Comparison of ENCODE assay signal across 1 cellular context in genomic region chr6:30725713-30726505, GRCh38.
TF ChIP-seq lines count a peak whose summit lies in the region.

No MANE protein-coding gene starts in this region.

TF ChIP-seq in K562, 482 proteins besides CTCF, POLR2A, EP300 and RAD21 (continued from another document and continues in another):
- peak; percentile 15; the same call in 1 of the 2 replicates for TF ChIP-seq TFE3 (CRISPR knock-in tag; IDR thresholded peaks at IDR 0.05)
- TF ChIP-seq HNRNPK (IDR thresholded peaks at IDR 0.05; ENCODE audit: low read depth, low read length, poor library complexity, severe bottlenecking) = no peak
- no peak for TF ChIP-seq PHF8 (IDR thresholded peaks at IDR 0.05; ENCODE audit: borderline replicate concordance, low read length)
- no peak for TF ChIP-seq PHB2 (IDR thresholded peaks at IDR 0.05; ENCODE audit: low read depth)
- 0 out of 2 replicates have a peak, but pooled peaks have one; percentile 6 for TF ChIP-seq CREB1 (IDR thresholded peaks at IDR 0.05)
- TF ChIP-seq CREB1 (CRISPR knock-in tag; IDR thresholded peaks at IDR 0.05) = no peak
- TF ChIP-seq ZNF57 (CRISPR knock-in tag; IDR thresholded peaks at IDR 0.05) = peak; percentile 85; the same call in 1 of the 2 replicates
- peak; percentile 53; the same call in 1 of the 2 replicates for TF ChIP-seq ZNF3 (CRISPR knock-in tag; IDR thresholded peaks at IDR 0.05)
- 0 out of 4 replicates have a peak, but pooled peaks of 1 of the 2 experiments have one; percentile 62 for TF ChIP-seq MLX (CRISPR knock-in tag; conservative IDR thresholded peaks at IDR 0.05)
- no peak for TF ChIP-seq ZNF124 (CRISPR knock-in tag; IDR thresholded peaks at IDR 0.05)
- TF ChIP-seq SFPQ (IDR thresholded peaks at IDR 0.05; ENCODE audit: low read depth, low read length) = no peak
- TF ChIP-seq IRF2 (CRISPR knock-in tag; IDR thresholded peaks at IDR 0.05) = no peak
- peak; percentile 89; the same call in 1 of the 2 replicates for TF ChIP-seq ESRRB (CRISPR knock-in tag; IDR thresholded peaks at IDR 0.05; ENCODE audit: borderline replicate concordance)
- TF ChIP-seq CREB3L1 (IDR thresholded peaks at IDR 0.05; ENCODE audit: borderline replicate concordance, low read depth) = no peak
- TF ChIP-seq SIN3B (IDR thresholded peaks at IDR 0.05; ENCODE audit: low read depth) = no peak
- TF ChIP-seq MAFG (tag; conservative IDR thresholded peaks at IDR 0.05) = no peak
- TF ChIP-seq ZNF445 (CRISPR knock-in tag; IDR thresholded peaks at IDR 0.05; ENCODE audit: low read depth) = peak; percentile 10; the same call in 1 of the 2 replicates
- no peak for TF ChIP-seq JUN (IDR thresholded peaks at IDR 0.05; ENCODE audit: borderline replicate concordance, low read depth, low read length)
- no peak for TF ChIP-seq JUN (CRISPR knock-in tag; IDR thresholded peaks at IDR 0.05; ENCODE audit: borderline replicate concordance)
- TF ChIP-seq MTA3 (IDR thresholded peaks at IDR 0.05; ENCODE audit: borderline replicate concordance) = peak; percentile 90
- no peak for TF ChIP-seq BRD9 (IDR thresholded peaks at IDR 0.05; ENCODE audit: low read depth, partially characterized antibody)
- TF ChIP-seq ELK1 (CRISPR knock-in tag; IDR thresholded peaks at IDR 0.05) = no peak
- TF ChIP-seq STAT5A (IDR thresholded peaks at IDR 0.05; ENCODE audit: borderline replicate concordance, low read length) = no peak
- TF ChIP-seq PHB (CRISPR knock-in tag; IDR thresholded peaks at IDR 0.05) = peak; percentile 92
- TF ChIP-seq ZBTB40 (IDR thresholded peaks at IDR 0.05) = no peak
- TF ChIP-seq ZBTB40 (CRISPR knock-in tag; IDR thresholded peaks at IDR 0.05) = no peak
- peak; percentile 36; the same call in 1 of the 2 replicates for TF ChIP-seq NFIC (IDR thresholded peaks at IDR 0.05)
- no peak for TF ChIP-seq MITF (IDR thresholded peaks at IDR 0.05)
- TF ChIP-seq NFE2L1 (tag; IDR thresholded peaks at IDR 0.05; ENCODE audit: borderline replicate concordance, low read depth) = no peak
- no peak for TF ChIP-seq PHF20 (IDR thresholded peaks at IDR 0.05; ENCODE audit: partially characterized antibody)
- TF ChIP-seq NEUROD1 (IDR thresholded peaks at IDR 0.05; ENCODE audit: borderline replicate concordance, low read depth, low read length, partially characterized antibody) = no peak
- TF ChIP-seq TRIM24 (IDR thresholded peaks at IDR 0.05) = no peak
- TF ChIP-seq MIER1 (IDR thresholded peaks at IDR 0.05; ENCODE audit: low read depth) = no peak
- no peak for TF ChIP-seq SMC3 (conservative IDR thresholded peaks at IDR 0.05; ENCODE audit: insufficient read depth, low read depth, low read length)
- no peak for TF ChIP-seq SREBF2 (CRISPR knock-in tag; IDR thresholded peaks at IDR 0.05)
- peak; percentile 45; the same call in 1 of the 2 replicates for TF ChIP-seq CREB5 (CRISPR knock-in tag; IDR thresholded peaks at IDR 0.05)
- peak; percentile 60; the same call in 1 of the 2 replicates for TF ChIP-seq CHD2 (IDR thresholded peaks at IDR 0.05; ENCODE audit: low read depth, low read length)
- 0 out of 2 replicates have a peak, but pooled peaks have one; percentile 17 for TF ChIP-seq HDAC6 (IDR thresholded peaks at IDR 0.05; ENCODE audit: low read depth, low read length)
- peak; percentile 99 for TF ChIP-seq POLR2AphosphoS2 (IDR thresholded peaks at IDR 0.05; ENCODE audit: low read length)
- no peak for TF ChIP-seq HDAC2 (IDR thresholded peaks at IDR 0.05)
- TF ChIP-seq MCM2 (IDR thresholded peaks at IDR 0.05; ENCODE audit: low read depth) = no peak
- TF ChIP-seq ZNF395 (CRISPR knock-in tag; IDR thresholded peaks at IDR 0.05) = peak; percentile 43; the same call in 1 of the 2 replicates
- no peak for TF ChIP-seq L3MBTL2 (IDR thresholded peaks at IDR 0.05)
